ENCODE assay signal across 1 cellular context in genomic region chr20:52229346-52229745, GRCh38.
TF ChIP-seq lines count a peak whose summit lies in the region.

No MANE protein-coding gene starts in this region.

TF ChIP-seq in HepG2, 621 proteins besides CTCF, POLR2A, EP300 and RAD21 (continued from another document):
- 0 out of 2 replicates have a peak, but pooled peaks have one; percentile 21 for TF ChIP-seq CERS6 (CRISPR knock-in tag; IDR thresholded peaks at IDR 0.05)
TF ChIP-seq in HepG2: peak in this region for 2; not testable (repeated sequence) for 619.
